In genomic region chr5:64497390-64497789, GRCh38 we compare ENCODE assay signal across 20 cellular contexts. TPM values are rescaled to one million over a fixed set of nuclear protein-coding genes. Genes with fewer than 3 reads are reported as not detected.
DNase-seq lines count a peak whose midpoint lies in the region; ATAC-seq, FAIRE-seq and TF ChIP-seq lines count a peak whose summit lies in the region.
"Had no signal": no experiment of that assay in that cellular context is flagged by ENCODE, and none has a peak within 500 bp of the region (broad histone marks: within the 10 kb centered on the region; RNA-seq: fewer than 3 reads in every experiment).

No MANE protein-coding gene starts in this region.

- no peaks in the 10 kb centered on the region for H3K4me1 Mint-ChIP-seq in activated naive CD8-positive, alpha-beta T cell treated with anti-CD3 and anti-CD28 coated beads for 36 hours
- H3K4me1 Mint-ChIP-seq: activated CD4-positive, alpha-beta T cell treated with anti-CD3 and anti-CD28 coated beads, Interleukin-2, amount 10 ng/mL, durations not matched to agents 7 days and 5 days; activated naive CD4-positive, alpha-beta T cell treated with anti-CD3 and anti-CD28 coated beads, Interleukin-2, amount 50 U/mL, for 24 hours; CD8-positive, alpha-beta memory T cell had no signal

- TF ChIP-seq CTCF in AG10803 (conservative IDR thresholded peaks at IDR 0.05; ENCODE audit: low read length) (no peak), brain microvascular endothelial cell (IDR thresholded peaks at IDR 0.05; ENCODE audit: low read depth, low read length, missing control alignments) (no peak)

- no peak overlapping the region for H3K4me3 Mint-ChIP-seq in activated naive CD8-positive, alpha-beta T cell treated with anti-CD3 and anti-CD28 coated beads for 36 hours
- H3K4me3 Mint-ChIP-seq: activated CD4-positive, alpha-beta T cell treated with anti-CD3 and anti-CD28 coated beads, Interleukin-2, amount 10 ng/mL, durations not matched to agents 7 days and 5 days; activated naive CD4-positive, alpha-beta T cell treated with anti-CD3 and anti-CD28 coated beads, Interleukin-2, amount 50 U/mL, for 24 hours; CD8-positive, alpha-beta memory T cell had no signal

- no peaks in the 10 kb centered on the region for H3K9me3 Mint-ChIP-seq in activated naive CD8-positive, alpha-beta T cell treated with anti-CD3 and anti-CD28 coated beads for 36 hours
- H3K9me3 Mint-ChIP-seq: activated CD4-positive, alpha-beta T cell treated with anti-CD3 and anti-CD28 coated beads, Interleukin-2, amount 10 ng/mL, durations not matched to agents 7 days and 5 days had no signal

- H3K36me3 ChIP-seq in brain microvascular endothelial cell (replicated peaks): no peaks in the 10 kb centered on the region
- H3K36me3 ChIP-seq: ovary, SJSA1, tibial nerve had no signal

- no peaks in the 10 kb centered on the region for H3K36me3 Mint-ChIP-seq in activated naive CD8-positive, alpha-beta T cell treated with anti-CD3 and anti-CD28 coated beads for 36 hours
- H3K36me3 Mint-ChIP-seq: activated naive CD4-positive, alpha-beta T cell treated with anti-CD3 and anti-CD28 coated beads, Interleukin-2, amount 50 U/mL, for 24 hours; CD8-positive, alpha-beta memory T cell had no signal

- H3K27me3 Mint-ChIP-seq in activated naive CD8-positive, alpha-beta T cell treated with anti-CD3 and anti-CD28 coated beads for 36 hours: no peaks in the 10 kb centered on the region
- H3K27me3 Mint-ChIP-seq: activated CD4-positive, alpha-beta T cell treated with anti-CD3 and anti-CD28 coated beads, Interleukin-2, amount 10 ng/mL, durations not matched to agents 7 days and 5 days had no signal

- no peak for ATAC-seq in Right ventricle myocardium superior (ENCODE audit: poor library complexity)

- no peak overlapping the region for H3K27ac ChIP-seq in brain microvascular endothelial cell
- H3K27ac ChIP-seq: HL-60, ovary, SJSA1, tibial nerve had no signal

- no peak overlapping the region for H3K27ac Mint-ChIP-seq in activated naive CD8-positive, alpha-beta T cell treated with anti-CD3 and anti-CD28 coated beads for 36 hours
- H3K27ac Mint-ChIP-seq: activated CD4-positive, alpha-beta T cell treated with anti-CD3 and anti-CD28 coated beads, Interleukin-2, amount 10 ng/mL, durations not matched to agents 7 days and 5 days; activated naive CD4-positive, alpha-beta T cell treated with anti-CD3 and anti-CD28 coated beads, Interleukin-2, amount 50 U/mL, for 24 hours; CD8-positive, alpha-beta memory T cell had no signal

- in situ Hi-C loops in brain microvascular endothelial cell (cut with HindIII; ENCODE audit: low pct_ligation_motif_present, low sequenced_read_pairs): no loop called here

- peak; percentile 7 for DNase-seq in AG10803 (ENCODE audit: low read depth)
- DNase-seq in HTR-8/SVneo (ENCODE audit: insufficient read length, low spot score): peak; percentile 62
- DNase-seq in brain microvascular endothelial cell: peak; percentile 73
- peak; percentile 83 for DNase-seq in islet precursor cell
- DNase-seq in Right ventricle myocardium superior: no peak
- no peak for DNase-seq in activated naive CD8-positive, alpha-beta T cell treated with anti-CD3 and anti-CD28 coated beads for 36 hours
- DNase-seq in dedifferentiated amniotic fluid mesenchymal stem cell (ENCODE audit: extremely low spot score): no peak
- no peak for DNase-seq in NCI-H82 (lab: John Stamatoyannopoulos, UW)
- DNase-seq: activated CD4-positive, alpha-beta T cell treated with anti-CD3 and anti-CD28 coated beads, Interleukin-2, amount 10 ng/mL, durations not matched to agents 7 days and 5 days; CD8-positive, alpha-beta memory T cell; central memory CD4-positive, alpha-beta T cell; NCI-H146; NCI-H446; ovary had no signal

- no peaks in the 10 kb centered on the region for H3K27me3 ChIP-seq in brain microvascular endothelial cell (replicated peaks)
- H3K27me3 ChIP-seq: ovary, SJSA1, tibial nerve had no signal

- H3K4me3 ChIP-seq in AG10803 (ENCODE audit: low read length): no peak overlapping the region
- no peak overlapping the region for H3K4me3 ChIP-seq in brain microvascular endothelial cell (ENCODE audit: low read depth, low read length)
- H3K4me3 ChIP-seq: ovary, SJSA1, tibial nerve had no signal

- intact Hi-C loops in Right ventricle myocardium superior (cut with DNase I): no loop called here

- peak; percentile 58 for FAIRE-seq in HTR-8/SVneo (lab: Jason Lieb, UNC)
- FAIRE-seq: endothelial cell of umbilical vein, G401.6 had no signal

RNA-seq across cellular contexts. Expression of gene RGS7BP, which starts 8.4 kb away (rescaled TPM):
- total RNA-seq in Right ventricle myocardium superior: 5.4 TPM
- total RNA-seq in activated naive CD8-positive, alpha-beta T cell treated with anti-CD3 and anti-CD28 coated beads for 36 hours: not detected
- total RNA-seq: activated CD4-positive, alpha-beta T cell treated with anti-CD3 and anti-CD28 coated beads, Interleukin-2, amount 10 ng/mL, durations not matched to agents 7 days and 5 days; CD8-positive, alpha-beta memory T cell; SJSA1 had no signal

Comparison
In these comparisons a context has a peak if more than half of its experiments do, and no peak if none do; other contexts are left out.
1. DNase-seq: peak in AG10803 (single experiment), HTR-8/SVneo (single experiment), brain microvascular endothelial cell (single experiment) and islet precursor cell (single experiment); none in Right ventricle myocardium superior (single experiment), activated naive CD8-positive, alpha-beta T cell treated with anti-CD3 and anti-CD28 coated beads for 36 hours (single experiment), dedifferentiated amniotic fluid mesenchymal stem cell (single experiment) and NCI-H82 (single experiment).